32 cellular contexts compared by ENCODE assay signal in genomic region chr1:69506721-69507120, GRCh38.
"Had no signal": no experiment of that assay in that cellular context is flagged by ENCODE, and none has a peak within 500 bp of the region (broad histone marks: within the 10 kb centered on the region; RNA-seq: fewer than 3 reads in every experiment).

No MANE protein-coding gene starts in this region.

- H3K27ac ChIP-seq: adrenal gland, body of pancreas, cardiac muscle cell, colonic mucosa, epithelial cell of prostate, esophagus squamous epithelium, gastroesophageal sphincter, heart right ventricle, WERI-Rb-1 had no signal

- H3K9me3 ChIP-seq: adrenal gland, body of pancreas, colonic mucosa, esophagus squamous epithelium, gastroesophageal sphincter, heart right ventricle had no signal

- H3K36me3 ChIP-seq: adrenal gland, cardiac muscle cell, colonic mucosa, esophagus squamous epithelium, gastroesophageal sphincter, heart right ventricle, WERI-Rb-1 had no signal

- FAIRE-seq: endometrium, endothelial cell of umbilical vein had no signal

- H3K4me3 ChIP-seq: adrenal gland, body of pancreas, cardiac muscle cell, colonic mucosa, esophagus squamous epithelium, gastroesophageal sphincter, heart right ventricle had no signal

- H3K4me1 ChIP-seq: adrenal gland, body of pancreas, colonic mucosa, esophagus squamous epithelium, gastroesophageal sphincter, heart right ventricle had no signal

- H3K27me3 ChIP-seq: adrenal gland, body of pancreas, cardiac muscle cell, colonic mucosa, esophagus squamous epithelium, gastroesophageal sphincter, heart right ventricle had no signal

- ATAC-seq: activated CD4-positive, CD25-positive, alpha-beta regulatory T cell treated with anti-CD3 and anti-CD28 coated beads, Interleukin-2, amount 50 U/mL, for 24 hours; activated CD8-positive, alpha-beta T cell treated with anti-CD3 and anti-CD28 coated beads for 36 hours; activated naive CD8-positive, alpha-beta T cell treated with anti-CD3 and anti-CD28 coated beads, Interleukin-2, amount 50 U/mL, for 24 hours; body of pancreas; gastroesophageal sphincter; heart right ventricle; T-helper 17 cell had no signal

- DNase-seq: activated B cell treated with CpG ODN at 0.5 μM for 24 hours; activated CD4-positive, alpha-beta T cell treated with anti-CD3 and anti-CD28 coated beads for 48 hours; activated CD4-positive, alpha-beta T cell treated with anti-CD3 and anti-CD28 coated beads, Interleukin-2, amount 50 U/mL, for 1 hour; activated CD4-positive, alpha-beta T cell treated with anti-CD3 and anti-CD28 coated beads, Interleukin-2, amount 50 U/mL, for 48 hours; activated CD8-positive, alpha-beta memory T cell treated with anti-CD3 and anti-CD28 coated beads for 24 hours; activated CD8-positive, alpha-beta T cell treated with anti-CD3 and anti-CD28 coated beads for 36 hours; activated effector memory CD4-positive, alpha-beta T cell treated with anti-CD3 and anti-CD28 coated beads, Interleukin-2, amount 50 U/mL, for 16 hours; activated naive CD4-positive, alpha-beta T cell treated with anti-CD3 and anti-CD28 coated beads for 36 hours; activated naive CD8-positive, alpha-beta T cell treated with anti-CD3 and anti-CD28 coated beads for 36 hours; activated naive CD8-positive, alpha-beta T cell treated with anti-CD3 and anti-CD28 coated beads, Interleukin-2, amount 50 U/mL, for 24 hours; activated T-cell treated with anti-CD3 and anti-CD28 coated beads, Interleukin-2, amount 50 U/mL, for 1 hour; activated T-cell treated with anti-CD3 and anti-CD28 coated beads, Interleukin-2, amount 50 U/mL, for 48 hours; adrenal gland; amygdala; aorta; body of pancreas; central memory CD4-positive, alpha-beta T cell; cerebellar nuclear complex; colonic mucosa; effector CD8-positive, alpha-beta T cell; esophagus squamous epithelium; foreskin melanocyte; heart right ventricle; T-helper 17 cell; T1000; WERI-Rb-1 had no signal
